ENCODE assay signal across 10 cellular contexts in the genomic region with DNA sequence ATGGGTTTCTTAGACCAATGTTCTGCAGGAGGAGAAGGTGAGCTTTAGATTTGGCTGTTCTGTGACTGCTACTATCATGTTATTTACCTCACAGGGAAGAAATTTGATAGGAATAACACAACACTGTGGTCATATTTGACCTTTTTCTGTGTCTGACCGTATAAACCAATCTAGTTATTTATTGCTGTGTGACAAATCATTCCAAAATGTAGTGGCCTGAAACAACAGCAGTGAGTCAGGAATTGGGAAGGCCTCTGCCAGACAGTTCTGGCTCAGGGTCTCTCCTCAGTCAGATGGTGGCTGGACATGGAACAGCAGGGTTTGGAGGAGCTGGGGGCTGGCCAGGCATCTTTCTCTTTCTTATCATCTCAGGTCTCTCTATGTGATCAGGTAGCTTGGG. TPM values are rescaled to one million over a fixed set of nuclear protein-coding genes. Genes with fewer than 3 reads are reported as not detected.
A peak's percentile ranks its signal among the peaks of the same experiment; 100 is the strongest.
DNase-seq lines count a peak whose midpoint lies in the region; ATAC-seq and TF ChIP-seq lines count a peak whose summit lies in the region.
"Had no signal": no experiment of that assay in that cellular context is flagged by ENCODE, and none has a peak within 500 bp of the region (broad histone marks: within the 10 kb centered on the region; RNA-seq: fewer than 3 reads in every experiment).

No MANE protein-coding gene starts in this region.

- H3K4me2 ChIP-seq in Karpas-422 (ENCODE audit: low read depth, low read length, poor library complexity, severe bottlenecking): no peak overlapping the region

- H3K27me3 Mint-ChIP-seq in CD4-positive, alpha-beta T cell: no peaks in the 10 kb centered on the region
- no peaks in the 10 kb centered on the region for H3K27me3 Mint-ChIP-seq in naive B cell

- no peak overlapping the region for H3K4me3 ChIP-seq in Karpas-422 (ENCODE audit: low read length)
- no peak overlapping the region for H3K4me3 ChIP-seq in spleen
- H3K4me3 ChIP-seq in upper lobe of left lung: no peak overlapping the region

- no peak for TF ChIP-seq CTCF in CD4-positive, alpha-beta T cell (IDR thresholded peaks at IDR 0.05)
- no peak for TF ChIP-seq CTCF in spleen (IDR thresholded peaks at IDR 0.05 in 8 of 11, conservative IDR thresholded peaks at IDR 0.05 in 3 of 11)
- TF ChIP-seq CTCF in upper lobe of left lung (IDR thresholded peaks at IDR 0.05): no peak

- no peak for ATAC-seq in CD4-positive, alpha-beta T cell (ENCODE audit: poor library complexity)
- ATAC-seq in naive B cell (ENCODE audit: low read depth in 2 of 2) (no peak), upper lobe of left lung (ENCODE audit: low FRiP score in 2 of 2) (no peak)

- TF ChIP-seq POLR2A in spleen (IDR thresholded peaks at IDR 0.05) (no peak), upper lobe of left lung (IDR thresholded peaks at IDR 0.05) (no peak)

- peaks cover 55% of the 10 kb centered on the region for H3K36me3 ChIP-seq in Karpas-422 (ENCODE audit: insufficient read depth, low read length)
- H3K36me3 ChIP-seq in spleen: peaks cover 0 to 93% (median 0%) of the 10 kb centered on the region in 6 donors
- no peaks in the 10 kb centered on the region for H3K36me3 ChIP-seq in upper lobe of left lung

- no peaks in the 10 kb centered on the region for H3K9me3 ChIP-seq in CD4-positive, alpha-beta T cell (ENCODE audit: control insufficient read depth, low read length)
- H3K9me3 ChIP-seq in Karpas-422 (ENCODE audit: low read length): no peaks in the 10 kb centered on the region
- no peaks in the 10 kb centered on the region for H3K9me3 ChIP-seq in spleen
- no peaks in the 10 kb centered on the region for H3K9me3 ChIP-seq in upper lobe of left lung

- H3K27ac Mint-ChIP-seq in CD4-positive, alpha-beta T cell: peak overlapping the region; percentile 97
- peak overlapping the region; percentile 12 to 92 (median 75) for H3K27ac Mint-ChIP-seq in naive B cell

- peaks cover 98% of the 10 kb centered on the region for H3K79me2 ChIP-seq in Karpas-422 (ENCODE audit: low read length)

- intact Hi-C loops in CD4-positive, alpha-beta T cell (cut with DNase I, micrococcal nuclease): loop anchor here in 1 of 2 experiments (5.0 kb wide), 1 partner anchor 35 kb away; the partner anchor contains the start of gene RIPOR2
- intact Hi-C loops in spleen (cut with DNase I; ENCODE audit: low total_unique reads): no loop called here

- H3K4me3 Mint-ChIP-seq in CD4-positive, alpha-beta T cell: peak overlapping the region; percentile 36
- H3K4me3 Mint-ChIP-seq in naive B cell: peak overlapping the region in 6 of 8 donors; percentile 12 to 65 (median 32)

- no peaks in the 10 kb centered on the region for H3K27me3 ChIP-seq in CD4-positive, alpha-beta T cell (ENCODE audit: control insufficient read depth, insufficient read depth, low read length)
- H3K27me3 ChIP-seq in Karpas-422 (ENCODE audit: low read length) (no peaks in the 10 kb centered on the region), spleen (replicated peaks in 1 of 7) (no peaks in the 10 kb centered on the region), upper lobe of left lung (no peaks in the 10 kb centered on the region)

- peaks cover 99% of the 10 kb centered on the region for H3K4me1 Mint-ChIP-seq in CD4-positive, alpha-beta T cell (ENCODE audit: low read depth)
- peaks cover 84 to 95% (median 90%) of the 10 kb centered on the region in 3 donors for H3K4me1 Mint-ChIP-seq in naive B cell

- DNase-seq in CD4-positive, alpha-beta T cell: no peak
- DNase-seq in Karpas-422: no peak
- peak; percentile 29 for DNase-seq in amniotic stem cell (lab: John Stamatoyannopoulos, UW)
- no peak for DNase-seq in naive B cell
- no peak for DNase-seq in SIG-M5 (lab: John Stamatoyannopoulos, UW)
- no peak for DNase-seq in spleen
- no peak for DNase-seq in NCI-H345 (lab: John Stamatoyannopoulos, UW)
- DNase-seq in upper lobe of left lung: no peak
- DNase-seq: GDM1, NCI-H526 treated with DMSO at 0.1 percent for 48 hours had no signal

- TF ChIP-seq EP300 in upper lobe of left lung (IDR thresholded peaks at IDR 0.05): no peak

- WGBS in spleen, 5 donors: 75 to 88% (median 83%) methylated on average over 1 of the region's 1 CpG
- 81 to 85% methylated on average over 1 of the region's 1 CpG for WGBS in upper lobe of left lung, 2 donors

- no peaks in the 10 kb centered on the region for H3K9me2 ChIP-seq in Karpas-422 (replicated peaks; ENCODE audit: insufficient read depth, low read length)

- H2AFZ ChIP-seq in Karpas-422 (ENCODE audit: low read length): no peak overlapping the region

- no peaks in the 10 kb centered on the region for H3K9me3 Mint-ChIP-seq in CD4-positive, alpha-beta T cell
- H3K9me3 Mint-ChIP-seq in naive B cell: no peaks in the 10 kb centered on the region

- CTCF ChIA-PET in CD4-positive, alpha-beta T cell (lab: Charles Lee): interaction anchor here (1.2 to 4.7 kb wide), 4 partner anchors 14 to 89 kb away, joined by 4 to 20 read pairs (median 8); partner anchors contain the start of gene RIPOR2

- H3K9ac ChIP-seq in Karpas-422 (ENCODE audit: low read length): peak overlapping the region; percentile 0; the same call in 1 of the 2 replicates

- no peaks in the 10 kb centered on the region for H4K20me1 ChIP-seq in Karpas-422 (ENCODE audit: insufficient read depth, low read depth, low read length)

- H3K4me1 ChIP-seq in Karpas-422 (ENCODE audit: low read length) (peaks cover 98% of the 10 kb centered on the region), spleen (peaks cover 7 to 100% (median 69%) of the 10 kb centered on the region in 6 donors), upper lobe of left lung (peaks cover 0 to 2% (median under 1%) of the 10 kb centered on the region in 4 donors)

- POLR2A ChIA-PET in CD4-positive, alpha-beta T cell (lab: Charles Lee): interaction anchor here (0.8 to 2.0 kb wide), 3 partner anchors 31 to 115 kb away, joined by 3 to 13 read pairs (median 3); no protein-coding TSS in a partner anchor

- peaks cover 97% of the 10 kb centered on the region for H3K36me3 Mint-ChIP-seq in CD4-positive, alpha-beta T cell (ENCODE audit: low read depth)
- H3K36me3 Mint-ChIP-seq in naive B cell: peaks cover 33 to 37% of the 10 kb centered on the region in 2 donors

- H3K27ac ChIP-seq in CD4-positive, alpha-beta T cell (ENCODE audit: low read depth, low read length): peak overlapping the region; percentile 39
- peak overlapping the region; percentile 76 for H3K27ac ChIP-seq in Karpas-422 (ENCODE audit: low read length)
- H3K27ac ChIP-seq in spleen: peak overlapping the region in 2 of 8 donors; percentile 26 to 63
- no peak overlapping the region for H3K27ac ChIP-seq in upper lobe of left lung

RNA-seq across cellular contexts. Expression of gene RIPOR2, which starts 33.0 kb away (rescaled TPM):
- 100 to 1,000 TPM; 123 to 129 TPM for total RNA-seq in CD4-positive, alpha-beta T cell
- 72.1 and 73.8 TPM in 2 replicates for total RNA-seq in Karpas-422 (2014; rRNA removed; shearing (Covaris generic); ENCODE audit: low replicate concordance)
- polyA plus RNA-seq in naive B cell (ENCODE audit: low read depth in 6 of 6) (100 to 1,000 TPM; 464 to 666 (median 484) TPM), spleen (10 to 100 TPM; 40.6 to 43.4 (median 41.2) TPM)
- total RNA-seq in spleen (100 to 1,000 TPM; 128 to 247 (median 172) TPM), upper lobe of left lung (10 to 100 TPM; 25.3 to 67.1 (median 48.3) TPM)

Comparison
In these comparisons a context has a peak if more than half of its experiments do, and no peak if none do; other contexts are left out.
1. H3K27ac ChIP-seq: peak in CD4-positive, alpha-beta T cell (single experiment) and Karpas-422 (single experiment); none in upper lobe of left lung (0 of 4).